13 cellular contexts compared by ENCODE assay signal in genomic region chr12:24780969-24781368, GRCh38.
DNase-seq lines count a peak whose midpoint lies in the region; ATAC-seq, FAIRE-seq and TF ChIP-seq lines count a peak whose summit lies in the region.
"Had no signal": no experiment of that assay in that cellular context is flagged by ENCODE, and none has a peak within 500 bp of the region (broad histone marks: within the 10 kb centered on the region; RNA-seq: fewer than 3 reads in every experiment).

No MANE protein-coding gene starts in this region.

- TF ChIP-seq CTCF in GM10266 (IDR thresholded peaks at IDR 0.05; ENCODE audit: control insufficient read depth, insufficient read depth, low read depth, missing control alignments): peak; percentile 35
- TF ChIP-seq CTCF in Loucy (conservative IDR thresholded peaks at IDR 0.05; ENCODE audit: low read length): peak; percentile 66
- peak in 2 of 3 experiments; percentile 17 to 36; a peak in 2 of 6 replicates for TF ChIP-seq CTCF in GM12878 (IDR thresholded peaks at IDR 0.05 in 2 of 3, conservative IDR thresholded peaks at IDR 0.05 in 1 of 3; ENCODE audit: control insufficient read depth in 2 of 3, extremely low read depth in 1 of 3, insufficient read depth in 1 of 3, low read depth in 3 of 3, low read length in 3 of 3)
- peak; percentile 54 for TF ChIP-seq CTCF in neural progenitor cell (IDR thresholded peaks at IDR 0.05)

- no peak for TF ChIP-seq POLR2A in GM12878 (IDR thresholded peaks at IDR 0.05; ENCODE audit: low read depth, low read length)

- H3K4me3 ChIP-seq in Loucy (ENCODE audit: low read length, poor library complexity, severe bottlenecking): no peak overlapping the region
- no peak overlapping the region for H3K4me3 ChIP-seq in GM12878
- H3K4me3 ChIP-seq in neural progenitor cell: no peak overlapping the region
- H3K4me3 ChIP-seq: suprapubic skin had no signal

- RAD21 ChIA-PET in GM12878 (lab: Charles Lee; ENCODE audit: unreplicated experiment): no interaction called here

- H3K36me3 ChIP-seq in Loucy (ENCODE audit: insufficient read depth, low read length) (no peaks in the 10 kb centered on the region), GM12878 (ENCODE audit: control insufficient read depth in 2 of 2, insufficient read depth in 2 of 2, low read length in 1 of 2) (no peaks in the 10 kb centered on the region), neural progenitor cell (no peaks in the 10 kb centered on the region)
- H3K36me3 ChIP-seq: suprapubic skin had no signal

- no peak overlapping the region for H3K4me3 Mint-ChIP-seq in neural progenitor cell

- H3K9me2 ChIP-seq in Loucy (replicated peaks; ENCODE audit: low read depth, low read length): no peaks in the 10 kb centered on the region

- ATAC-seq in GM12878 (peak; percentile 40; the same call in 1 of the 3 replicates), HG02798 (IDR thresholded peaks at IDR 0.05; ENCODE audit: poor library complexity, unreplicated experiment) (no peak), HG02973 (IDR thresholded peaks at IDR 0.05; ENCODE audit: unreplicated experiment) (no peak), HG03571 (IDR thresholded peaks at IDR 0.05; ENCODE audit: unreplicated experiment) (no peak)

- DNase-seq in GM10266 (ENCODE audit: extremely low spot score) (peak; percentile 7), GM12878 (ENCODE audit: low read depth, low spot score) (no peak), neural progenitor cell (ENCODE audit: low spot score) (peak; percentile 8), caudate nucleus (lab: John Stamatoyannopoulos, UW) (no peak)
- DNase-seq: activated CD4-positive, alpha-beta T cell treated with anti-CD3 and anti-CD28 coated beads, Interleukin-2, amount 50 U/mL, for 4 hours; SHP77 had no signal

- H3K79me2 ChIP-seq in Loucy (ENCODE audit: insufficient read depth, low read length) (no peaks in the 10 kb centered on the region), GM12878 (ENCODE audit: control insufficient read depth, insufficient read depth, low read length) (no peaks in the 10 kb centered on the region), neural progenitor cell (ENCODE audit: low read depth) (no peaks in the 10 kb centered on the region)

- POLR2A ChIA-PET in GM12878 (lab: Charles Lee): interaction anchor here (0.7 kb wide), 1 partner anchor 35 kb away, joined by 3 read pairs; no protein-coding TSS in a partner anchor

- no peaks in the 10 kb centered on the region for H3K36me3 Mint-ChIP-seq in neural progenitor cell

- H3K4me2 ChIP-seq in Loucy (ENCODE audit: low read depth, low read length, poor library complexity, severe bottlenecking): no peak overlapping the region
- no peak overlapping the region for H3K4me2 ChIP-seq in GM12878 (ENCODE audit: control insufficient read depth, insufficient read depth)
- no peak overlapping the region for H3K4me2 ChIP-seq in neural progenitor cell
- H3K4me2 ChIP-seq: KMS-11 had no signal

- H3K27me3 Mint-ChIP-seq in neural progenitor cell (ENCODE audit: insufficient read depth, low read depth): no peaks in the 10 kb centered on the region

- no peak overlapping the region for H3K27ac Mint-ChIP-seq in neural progenitor cell

- H3F3A ChIP-seq in Loucy (ENCODE audit: low read depth): no peaks in the 10 kb centered on the region
- H3F3A ChIP-seq in neural progenitor cell (ENCODE audit: low read depth): peaks cover 24% of the 10 kb centered on the region

- CTCF ChIA-PET in GM12878 (lab: Yijun Ruan, JAX): interaction anchor here (1.1 kb wide), 1 partner anchor 54 kb away, joined by 4 read pairs; no protein-coding TSS in a partner anchor

- H4K20me1 ChIP-seq in Loucy (ENCODE audit: insufficient read depth, low read length, poor library complexity, severe bottlenecking) (no peaks in the 10 kb centered on the region), GM12878 (ENCODE audit: control insufficient read depth, insufficient read depth) (no peaks in the 10 kb centered on the region), neural progenitor cell (ENCODE audit: low read depth) (no peaks in the 10 kb centered on the region)

- H3K27me3 ChIP-seq in Loucy (ENCODE audit: insufficient read depth, low read length, poor library complexity, severe bottlenecking) (no peaks in the 10 kb centered on the region), GM12878 (replicated peaks in 1 of 2; ENCODE audit: control insufficient read depth in 2 of 2, insufficient read depth in 2 of 2, low read length in 1 of 2) (no peaks in the 10 kb centered on the region; a peak in 1 of 4 replicates), neural progenitor cell (no peaks in the 10 kb centered on the region)
- H3K27me3 ChIP-seq: suprapubic skin had no signal

- TF ChIP-seq RAD21 in GM12878 (IDR thresholded peaks at IDR 0.05; ENCODE audit: insufficient read depth, low read depth, low read length): peak; percentile 58; the same call in 1 of the 2 replicates

- no peak overlapping the region for H2AFZ ChIP-seq in Loucy (ENCODE audit: low read length)
- no peak overlapping the region for H2AFZ ChIP-seq in GM12878 (ENCODE audit: control insufficient read depth, low read depth, low read length)
- no peak overlapping the region for H2AFZ ChIP-seq in neural progenitor cell (replicated peaks)

- H3K9me3 Mint-ChIP-seq in neural progenitor cell: peaks cover 2% of the 10 kb centered on the region

- H3K27ac ChIP-seq in GM12878 (ENCODE audit: control insufficient read depth, insufficient read depth) (no peak overlapping the region), neural progenitor cell (no peak overlapping the region), caudate nucleus (ENCODE audit: low read depth, low read length) (no peak overlapping the region)
- H3K27ac ChIP-seq: KMS-11, suprapubic skin had no signal

- peaks cover 25% of the 10 kb centered on the region for H3K4me1 Mint-ChIP-seq in neural progenitor cell

- TF ChIP-seq EP300 in GM12878 (IDR thresholded peaks at IDR 0.05; ENCODE audit: borderline replicate concordance in 1 of 2, control insufficient read depth in 1 of 2, low read depth in 2 of 2, low read length in 2 of 2): no peak

- no peaks in the 10 kb centered on the region for H3K9me3 ChIP-seq in Loucy (ENCODE audit: insufficient read depth, low read depth, low read length)
- no peaks in the 10 kb centered on the region for H3K9me3 ChIP-seq in GM12878 (replicated peaks; ENCODE audit: control insufficient read depth, insufficient read depth, low read length)
- no peaks in the 10 kb centered on the region for H3K9me3 ChIP-seq in neural progenitor cell (ENCODE audit: low read depth)
- H3K9me3 ChIP-seq: suprapubic skin had no signal

- WGBS in GM12878 (ENCODE audit: insufficient coverage, insufficient replicate concordance, low lambda C conversion rate, missing lambda C conversion rate): 0% methylated on average over 2 of the region's 2 CpGs

- H3K4me1 ChIP-seq in Loucy (ENCODE audit: insufficient read depth, low read length, poor library complexity, severe bottlenecking) (peaks cover 12% of the 10 kb centered on the region), GM12878 (ENCODE audit: control insufficient read depth, insufficient read depth, low read length) (no peaks in the 10 kb centered on the region), neural progenitor cell (peaks cover 37% of the 10 kb centered on the region)
- H3K4me1 ChIP-seq: suprapubic skin had no signal

- H3K9ac ChIP-seq in Loucy (ENCODE audit: low read depth, low read length, poor library complexity, severe bottlenecking) (no peak overlapping the region), GM12878 (ENCODE audit: control insufficient read depth, insufficient read depth, low read length) (no peak overlapping the region), neural progenitor cell (no peak overlapping the region)
- H3K9ac ChIP-seq: KMS-11 had no signal

- SMC1A ChIA-PET in GM12878 (lab: Charles Lee; ENCODE audit: uncharacterized antibody, unreplicated experiment): no interaction called here

- FAIRE-seq in GM12878 (lab: Jason Lieb, UNC): no peak
- FAIRE-seq: GM18507 had no signal

- BruUV-seq in GM12878 (replicated peaks; lab: Mats Ljungman, UMichigan): no TSS peak

- intact Hi-C loops in GM12878 (cut with micrococcal nuclease; ENCODE audit: unreplicated experiment): loop anchor here (2.0 kb wide), 1 partner anchor 56 kb away; no protein-coding TSS in a partner anchor

- in situ Hi-C loops in GM12878 (cut with MboI): loop anchor here (10.0 kb wide), 1 partner anchor 1576 kb away; no protein-coding TSS in a partner anchor

TF ChIP-seq in GM12878, 131 proteins besides CTCF, POLR2A, EP300 and RAD21:
- TF ChIP-seq SP1 (IDR thresholded peaks at IDR 0.05; ENCODE audit: low read depth, low read length) (no peak), SMC3 (IDR thresholded peaks at IDR 0.05; ENCODE audit: borderline replicate concordance, low read length) (peak; percentile 30; the same call in 1 of the 2 replicates)
TF ChIP-seq in GM12878: peak in this region for 1.

Comparison
In these comparisons a context has a peak if more than half of its experiments do, and no peak if none do; other contexts are left out.
1. DNase-seq: peak in GM10266 (single experiment) and neural progenitor cell (single experiment); none in GM12878 (single experiment) and caudate nucleus (0 of 61).
2. Peak in every context shown above with its lines, with median percentiles within 50 percentile points of each other: CTCF ChIP-seq.